ENCODE assay signal across 8 cellular contexts in genomic region chr5:159262859-159263568, GRCh38. TPM values are rescaled to one million over a fixed set of nuclear protein-coding genes. Genes with fewer than 3 reads are reported as not detected.
DNase-seq lines count a peak whose midpoint lies in the region; ATAC-seq and TF ChIP-seq lines count a peak whose summit lies in the region.

Gene UBLCP1 (plus strand): TSS chr5:159263290. CDS start chr5:159268916, 5,626 bp downstream.

- peak; percentile 59 for TF ChIP-seq POLR2A in NB4 (IDR thresholded peaks at IDR 0.05; ENCODE audit: extremely low read depth, insufficient read length)
- TF ChIP-seq POLR2A in suprapubic skin (IDR thresholded peaks at IDR 0.05), result peak in 1 of 2 donors; percentile 45

- CTCF ChIA-PET in GM10248 (lab: Yijun Ruan, JAX), result interaction anchor here (0.9 to 1.6 kb wide), 4 partner anchors 10 to 106 kb away, joined by 3 read pairs; no protein-coding TSS in a partner anchor
- CTCF ChIA-PET in SK-N-SH (lab: Yijun Ruan, JAX), result interaction anchor here (1.0 to 4.2 kb wide), 3 partner anchors 11 to 107 kb away, joined by 4 to 19 read pairs (median 13); no protein-coding TSS in a partner anchor

- peak within 1 kb of the TSS; percentile 99 for H2AFZ ChIP-seq in SK-N-SH (ENCODE audit: low read depth)

- ATAC-seq in HG02571 (IDR thresholded peaks at IDR 0.05; ENCODE audit: unreplicated experiment), result peak; percentile 95

- POLR2A ChIA-PET in GM10248 (lab: Yijun Ruan, JAX) (no interaction called here), SK-N-SH (lab: Yijun Ruan, JAX) (interaction anchor here (2.2 kb wide), 1 partner anchor 55 kb away, joined by 10 read pairs; no protein-coding TSS in a partner anchor)

- peaks cover 0 to 10% of the 10 kb centered on the region in 2 experiments; a peak in 2 of 4 replicates for H3K4me1 ChIP-seq in SK-N-SH (ENCODE audit: control insufficient read depth in 1 of 2, insufficient read depth in 2 of 2, low read depth in 1 of 2, low read length in 1 of 2)
- peaks cover 21% of the 10 kb centered on the region for H3K4me1 ChIP-seq in suprapubic skin

- H3K9me2 ChIP-seq in SK-N-SH, result no peaks in the 10 kb centered on the region

- no peak for TF ChIP-seq CTCF in GM10248 (IDR thresholded peaks at IDR 0.05; ENCODE audit: control extremely low read depth, extremely low read depth, low read depth, missing control alignments)
- TF ChIP-seq CTCF in NB4 (IDR thresholded peaks at IDR 0.05; ENCODE audit: low read depth, low read length), result no peak
- no peak for TF ChIP-seq CTCF in SK-N-SH (IDR thresholded peaks at IDR 0.05)
- no peak for TF ChIP-seq CTCF in suprapubic skin (IDR thresholded peaks at IDR 0.05)

- TF ChIP-seq EP300 in SK-N-SH (IDR thresholded peaks at IDR 0.05; ENCODE audit: borderline replicate concordance in 1 of 2, low read depth in 1 of 2, low read length in 1 of 2), result no peak
- TF ChIP-seq EP300 in suprapubic skin (IDR thresholded peaks at IDR 0.05), result no peak

- WGBS in SK-N-SH (ENCODE audit: low lambda C conversion rate), result under 1% methylated on average over 28 of the region's 54 CpGs
- under 1% methylated on average over 43 of the region's 54 CpGs for WGBS in suprapubic skin

- H3K36me3 ChIP-seq in SK-N-SH (replicated peaks in 1 of 2; ENCODE audit: control insufficient read depth in 1 of 2, insufficient read depth in 2 of 2, low read length in 1 of 2) (peaks cover 0 to 7% of the 10 kb centered on the region in 2 experiments), suprapubic skin (no peaks in the 10 kb centered on the region)

- TF ChIP-seq RAD21 in SK-N-SH (IDR thresholded peaks at IDR 0.05; ENCODE audit: low read length), result no peak; the same call in 1 of the 2 replicates

- H3K79me2 ChIP-seq in SK-N-SH (ENCODE audit: insufficient read depth), result peaks cover 49% of the 10 kb centered on the region

- peaks cover 5% of the 10 kb centered on the region for H4K20me1 ChIP-seq in SK-N-SH (ENCODE audit: insufficient read depth)

- H3K9ac ChIP-seq in SK-N-SH, result peak within 1 kb of the TSS; percentile 89

- H3F3A ChIP-seq in SK-N-SH (replicated peaks; ENCODE audit: insufficient read depth), result peaks cover 4% of the 10 kb centered on the region

- H3K27me3 ChIP-seq in SK-N-SH (ENCODE audit: insufficient read depth) (no peaks in the 10 kb centered on the region), suprapubic skin (no peaks in the 10 kb centered on the region)

- H3K27ac ChIP-seq in SK-N-SH (ENCODE audit: low read depth in 2 of 2, low read length in 1 of 2) (peak within 1 kb of the TSS; percentile 94 to 98), suprapubic skin (peak within 1 kb of the TSS; percentile 92)

- DNase-seq in GM10248 (ENCODE audit: extremely low spot score), result peak; percentile 90
- peak; percentile 85 for DNase-seq in NB4 (ENCODE audit: low read depth)
- DNase-seq in SK-N-SH, result peak; percentile 90
- DNase-seq in activated naive CD4-positive, alpha-beta T cell treated with anti-CD3 and anti-CD28 coated beads, Interleukin-2, amount 50 U/mL, for 16 hours, result peak; percentile 75
- peak; percentile 79 for DNase-seq in globus pallidus (ENCODE audit: low spot score)
- peak; percentile 70 for DNase-seq in occipital lobe (lab: John Stamatoyannopoulos, UW)
- peak; percentile 89 to 90 for DNase-seq in suprapubic skin (ENCODE audit: low spot score in 2 of 2)

- H3K4me3 ChIP-seq in NB4 (ENCODE audit: low read depth, low read length) (peak within 1 kb of the TSS; percentile 88), SK-N-SH (ENCODE audit: low read depth in 2 of 2, low read length in 1 of 2) (peak within 1 kb of the TSS; percentile 97 to 100), suprapubic skin (peak within 1 kb of the TSS; percentile 75)

- H3K9me3 ChIP-seq in SK-N-SH (no peaks in the 10 kb centered on the region), suprapubic skin (no peaks in the 10 kb centered on the region)

- peak within 1 kb of the TSS; percentile 97 for H3K4me2 ChIP-seq in SK-N-SH

TF ChIP-seq in SK-N-SH, 30 proteins besides CTCF, POLR2A, EP300 and RAD21:
- TF ChIP-seq EZH2phosphoT487 (IDR thresholded peaks at IDR 0.05; ENCODE audit: borderline replicate concordance, low read depth), result no peak
- TF ChIP-seq FOXJ3 (CRISPR knock-in tag; IDR thresholded peaks at IDR 0.05), result no peak
- TF ChIP-seq MXI1 (IDR thresholded peaks at IDR 0.05; ENCODE audit: low read depth, low read length), result peak; percentile 80; the same call in 1 of the 2 replicates
- peak; percentile 50; the same call in 1 of the 2 replicates for TF ChIP-seq MAX (IDR thresholded peaks at IDR 0.05; ENCODE audit: low read depth)
- peak; percentile 11; the same call in 1 of the 2 replicates for TF ChIP-seq SIN3A (IDR thresholded peaks at IDR 0.05; ENCODE audit: borderline replicate concordance, low read depth, low read length)
- TF ChIP-seq YY1 (IDR thresholded peaks at IDR 0.05; ENCODE audit: low read depth), result peak; percentile 82; the same call in 1 of the 2 replicates
- TF ChIP-seq USF2 (IDR thresholded peaks at IDR 0.05; ENCODE audit: borderline replicate concordance, low read depth, low read length), result peak; percentile 7; the same call in 1 of the 2 replicates
- peak; percentile 84 for TF ChIP-seq ELF1 (IDR thresholded peaks at IDR 0.05)
- TF ChIP-seq TAF1 (IDR thresholded peaks at IDR 0.05; ENCODE audit: borderline replicate concordance, low read depth, low read length), result peak; percentile 94
- no peak for TF ChIP-seq TEAD4 (IDR thresholded peaks at IDR 0.05; ENCODE audit: borderline replicate concordance, insufficient read depth)
- TF ChIP-seq PBX3 (IDR thresholded peaks at IDR 0.05), result peak; percentile 11; the same call in 1 of the 2 replicates
- peak; percentile 97 for TF ChIP-seq POLR2AphosphoS5 (IDR thresholded peaks at IDR 0.05; ENCODE audit: low read depth, low read length)
- TF ChIP-seq NRF1 (IDR thresholded peaks at IDR 0.05; ENCODE audit: low read depth, low read length), result peak; percentile 66
- TF ChIP-seq GABPA (IDR thresholded peaks at IDR 0.05; ENCODE audit: low read depth), result peak; percentile 98
- TF ChIP-seq SMC3 (IDR thresholded peaks at IDR 0.05; ENCODE audit: low read depth, low read length), result no peak
- TF ChIP-seq GATA2 (CRISPR knock-in tag; IDR thresholded peaks at IDR 0.05), result no peak
- TF ChIP-seq MEF2A (IDR thresholded peaks at IDR 0.05; ENCODE audit: borderline replicate concordance, low read depth), result no peak

RNA-seq across cellular contexts. Expression of gene UBLCP1, which starts in this region (rescaled TPM):
- 13.8 and 19.5 TPM in 2 replicates for polyA plus RNA-seq in SK-N-SH (2012; rRNA removed)
- 28.2 and 46.1 TPM in 2 replicates for polyA plus RNA-seq in SK-N-SH (2012; cell fraction: cytosol; rRNA removed)
- polyA plus RNA-seq in SK-N-SH (2012; cell fraction: nucleus; rRNA removed), result 5.6 and 10.3 TPM in 2 replicates
- total RNA-seq in occipital lobe (14.0 TPM), suprapubic skin (10 to 100 TPM; 17.7 to 20.9 (median 18.8) TPM)

Comparison
In these comparisons a context has a peak if more than half of its experiments do, and no peak if none do; other contexts are left out.
1. Peak in every context shown above with its lines: DNase-seq, ATAC-seq, H3K4me3 ChIP-seq and H3K27ac ChIP-seq.